In the genomic region with DNA sequence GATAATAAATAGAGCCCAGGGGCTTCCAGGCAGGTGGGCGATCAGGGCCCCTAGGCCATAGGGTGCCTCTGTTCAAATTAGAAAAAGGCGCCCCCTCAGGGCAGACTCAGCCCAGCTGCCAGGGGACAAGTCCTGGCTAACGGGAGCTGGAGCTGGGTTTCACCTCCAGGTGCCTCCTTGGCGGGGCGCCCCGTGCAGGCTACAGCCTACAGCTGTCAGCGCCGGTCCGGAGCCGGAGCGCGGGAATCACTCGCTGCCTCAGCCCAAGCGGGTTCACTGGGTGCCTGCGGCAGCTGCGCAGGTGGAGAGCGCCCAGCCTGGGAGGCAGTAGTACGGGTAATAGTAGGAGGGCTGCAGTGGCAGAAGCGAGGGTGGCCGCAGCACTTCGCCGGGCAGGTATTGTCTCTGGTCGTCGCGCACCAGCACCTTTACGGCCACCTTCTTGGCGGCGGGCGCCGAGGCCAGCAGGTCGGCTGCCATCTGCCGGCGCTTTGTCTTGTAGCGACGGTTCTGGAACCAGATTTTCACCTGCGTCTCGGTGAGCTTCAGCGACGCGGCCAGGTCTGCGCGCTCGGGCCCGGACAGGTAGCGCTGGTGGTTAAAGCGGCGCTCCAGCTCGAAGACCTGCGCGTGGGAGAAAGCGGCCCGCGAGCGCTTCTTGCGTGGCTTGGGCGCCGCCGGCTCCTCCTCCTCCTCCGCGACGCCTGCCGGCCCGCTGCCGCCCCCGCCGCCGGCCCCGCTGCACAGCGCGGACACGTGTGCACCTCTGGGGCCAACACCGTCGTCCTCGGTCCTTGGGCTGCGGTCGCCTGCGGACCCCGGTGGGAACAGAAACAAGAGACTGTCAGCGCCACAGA, we compare ENCODE assay signal across 8 cellular contexts. TPM values are rescaled to one million over a fixed set of nuclear protein-coding genes. Genes with fewer than 3 reads are reported as not detected.
DNase-seq lines count a peak whose midpoint lies in the region; ATAC-seq and TF ChIP-seq lines count a peak whose summit lies in the region.

No MANE protein-coding gene starts in this region.

- no peaks in the 10 kb centered on the region for H3K79me1 ChIP-seq in mesendoderm (ENCODE audit: low read length)

- H3K18ac ChIP-seq in mesendoderm (ENCODE audit: low read length): no peak overlapping the region

- no peaks in the 10 kb centered on the region for H3K79me2 ChIP-seq in mesendoderm (ENCODE audit: control insufficient read depth, insufficient read depth, low read length)

- H3K4me3 Mint-ChIP-seq in brain: peak overlapping the region in 4 of 5 experiments; percentile 67 to 75 (median 72)

- H4K5ac ChIP-seq in mesendoderm (ENCODE audit: low read length): no peak overlapping the region

- peaks cover 78% of the 10 kb centered on the region for H3K27me3 ChIP-seq in mesendoderm (ENCODE audit: insufficient read depth, low read length, poor library complexity)

- H3K4me3 ChIP-seq in mesendoderm (ENCODE audit: low read length): no peak overlapping the region

- no peak overlapping the region for H3K4ac ChIP-seq in mesendoderm (ENCODE audit: low read depth, low read length)

- H2BK5ac ChIP-seq in mesendoderm (ENCODE audit: low read length): no peak overlapping the region

- peak overlapping the region; percentile 29 for H3K4me2 ChIP-seq in mesendoderm (ENCODE audit: low read length)

- H3K36me3 ChIP-seq in mesendoderm (ENCODE audit: control insufficient read depth, insufficient read depth, low read length): no peaks in the 10 kb centered on the region

- H3K9me3 Mint-ChIP-seq in brain: peaks cover 3 to 34% (median 8%) of the 10 kb centered on the region in 5 experiments

- WGBS in mesendoderm (ENCODE audit: extremely low coverage, insufficient coverage, low lambda C conversion rate): no CpG with 5 or more reads among the region's 79 CpGs

- H2BK120ac ChIP-seq in mesendoderm (ENCODE audit: low read depth, low read length): no peak overlapping the region

- ATAC-seq in HG02798 (IDR thresholded peaks at IDR 0.05; ENCODE audit: poor library complexity, unreplicated experiment): peak; percentile 33
- ATAC-seq in GM18861 (IDR thresholded peaks at IDR 0.05; ENCODE audit: unreplicated experiment): no peak
- ATAC-seq in GM19035 (IDR thresholded peaks at IDR 0.05; ENCODE audit: unreplicated experiment): no peak

- no peak overlapping the region for H3K9ac ChIP-seq in mesendoderm (ENCODE audit: low read length)

- H3K4me1 ChIP-seq in mesendoderm (ENCODE audit: control insufficient read depth, low read depth, low read length): peaks cover 1% of the 10 kb centered on the region

- no peak overlapping the region for H4K8ac ChIP-seq in mesendoderm (ENCODE audit: low read depth, low read length)

- peak in 1 of 2 experiments; percentile 63 for TF ChIP-seq CTCF in brain (conservative IDR thresholded peaks at IDR 0.05)

- no peak overlapping the region for H2BK15ac ChIP-seq in mesendoderm (replicated peaks; ENCODE audit: low read depth)

- DNase-seq in ELF-1 (ENCODE audit: low read depth, low spot score) (peak; percentile 85), mesendoderm (peak; percentile 87), ureter (ENCODE audit: low spot score) (no peak), GOT3 (lab: John Stamatoyannopoulos, UW) (no peak)

- H3K56ac ChIP-seq in mesendoderm (ENCODE audit: low read length): no peak overlapping the region

- H3K27ac ChIP-seq in mesendoderm (ENCODE audit: low read depth, low read length): no peak overlapping the region

- H3K23ac ChIP-seq in mesendoderm (ENCODE audit: low read length): no peak overlapping the region

- H3K27me3 Mint-ChIP-seq in brain: peaks cover 99% of the 10 kb centered on the region

- no peak overlapping the region for H3K27ac Mint-ChIP-seq in brain

- peaks cover 59% of the 10 kb centered on the region for H3K4me1 Mint-ChIP-seq in brain

- H2AK5ac ChIP-seq in mesendoderm (ENCODE audit: low read length): no peak overlapping the region

- no peaks in the 10 kb centered on the region for H3K36me3 Mint-ChIP-seq in brain

RNA-seq across cellular contexts. Expression of gene NKX3-2, which starts 2.4 kb away (rescaled TPM):
- 0.25 TPM for polyA plus RNA-seq in brain (ENCODE audit: insufficient read depth, low read depth, low replicate concordance)
- polyA plus RNA-seq in mesendoderm (2013, experiment 1 of 2): 0.11 TPM
- 0.13 TPM for polyA plus RNA-seq in mesendoderm (2013, experiment 2 of 2)
- not detected for total RNA-seq in ureter

RNA-seq across cellular contexts. Expression of gene RAB28, which starts 57.8 kb away (rescaled TPM):
- polyA plus RNA-seq in brain (ENCODE audit: insufficient read depth, low read depth, low replicate concordance): 19.2 TPM
- 14.3 TPM for polyA plus RNA-seq in mesendoderm (2013, experiment 1 of 2)
- polyA plus RNA-seq in mesendoderm (2013, experiment 2 of 2): 13.7 TPM
- total RNA-seq in ureter: 17.1 TPM

Comparison
In these comparisons a context has a peak if more than half of its experiments do, and no peak if none do; other contexts are left out.
1. DNase-seq: peak in ELF-1 (single experiment) and mesendoderm (single experiment); none in ureter (single experiment) and GOT3 (single experiment).